22 cellular contexts compared by ENCODE assay signal in the genomic region with DNA sequence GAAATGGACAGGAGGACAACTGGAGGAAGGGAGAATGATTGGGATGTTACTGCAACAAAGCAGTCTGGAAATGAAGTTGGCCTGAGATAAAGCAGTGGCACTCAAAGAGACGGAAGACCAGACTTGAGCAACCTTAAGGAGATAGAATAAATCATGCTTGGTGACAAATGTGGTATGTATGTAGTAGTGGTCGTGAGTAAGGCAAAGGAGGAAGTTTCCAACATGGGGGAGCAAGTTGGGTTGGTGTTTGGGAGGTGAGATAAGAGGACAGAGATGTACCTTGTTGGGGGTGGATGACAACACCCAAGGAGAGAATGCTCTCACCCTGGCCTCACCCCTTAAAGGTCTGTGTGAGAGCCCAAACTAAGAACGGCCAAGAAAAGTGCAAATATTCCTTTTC.
DNase-seq lines count a peak whose midpoint lies in the region; ATAC-seq, FAIRE-seq and TF ChIP-seq lines count a peak whose summit lies in the region.
"Had no signal": no experiment of that assay in that cellular context is flagged by ENCODE, and none has a peak within 500 bp of the region (broad histone marks: within the 10 kb centered on the region; RNA-seq: fewer than 3 reads in every experiment).

No MANE protein-coding gene starts in this region.

- H3K9me1 ChIP-seq in K562 (ENCODE audit: control insufficient read depth, insufficient read depth, low read length): no peaks in the 10 kb centered on the region

- no peak for TF ChIP-seq RAD21 in K562 (CRISPR knock-in tag; conservative IDR thresholded peaks at IDR 0.05 in 1 of 2, IDR thresholded peaks at IDR 0.05 in 1 of 2)

- POLR2A ChIA-PET in K562 (lab: Yijun Ruan, JAX): no interaction called here

- whole genome bisulfite sequencing in K562 (ENCODE audit: insufficient coverage, low coverage, missing lambda C conversion rate): 0% methylated on average over 3 of the region's 3 CpGs

- H3K4me3 ChIP-seq in NB4 (ENCODE audit: low read depth, low read length) (no peak overlapping the region), K562 (no peak overlapping the region)
- H3K4me3 ChIP-seq: GM12878, HAP-1 had no signal

- intact Hi-C loops in K562 (cut with micrococcal nuclease): no loop called here

- H3K36me3 ChIP-seq in K562 (ENCODE audit: control insufficient read depth, insufficient read depth, low read length): no peaks in the 10 kb centered on the region
- H3K36me3 ChIP-seq: BE2C, HAP-1 had no signal

- H3K79me2 ChIP-seq in K562 (ENCODE audit: control insufficient read depth, insufficient read depth, low read length): no peaks in the 10 kb centered on the region

- no peaks in the 10 kb centered on the region for H3K27me3 ChIP-seq in K562 (ENCODE audit: control insufficient read depth in 2 of 2, insufficient read depth in 2 of 2, low read length in 2 of 2)
- H3K27me3 ChIP-seq: BE2C had no signal

- H3K4me1 Mint-ChIP-seq in mesothelial cell of epicardium: peaks cover 21% of the 10 kb centered on the region

- FAIRE-seq in K562 (lab: Jason Lieb, UNC): peak; percentile 65
- FAIRE-seq: A204.1, GM12878 had no signal

- no peak overlapping the region for H3K9ac ChIP-seq in K562 (ENCODE audit: insufficient read depth in 1 of 2, low read depth in 2 of 2, low read length in 2 of 2)
- H3K9ac ChIP-seq: SK-N-SH had no signal

- peaks cover 8% of the 10 kb centered on the region for H3K36me3 Mint-ChIP-seq in mesothelial cell of epicardium

- TF ChIP-seq CTCF in NB4 (IDR thresholded peaks at IDR 0.05; ENCODE audit: low read depth, low read length) (no peak), K562 (IDR thresholded peaks at IDR 0.05 in 2 of 3, conservative IDR thresholded peaks at IDR 0.05 in 1 of 3; ENCODE audit: insufficient read depth in 2 of 3, low read depth in 1 of 3, low read length in 3 of 3) (no peak), mesothelial cell of epicardium (IDR thresholded peaks at IDR 0.05; ENCODE audit: unreplicated experiment) (no peak)

- H3K9me3 Mint-ChIP-seq in mesothelial cell of epicardium: peaks cover 9% of the 10 kb centered on the region

- H3K4me2 ChIP-seq in K562 (ENCODE audit: insufficient read depth, low read length): no peak overlapping the region
- H3K4me2 ChIP-seq: SK-N-SH had no signal

- DNase-seq in ELR (ENCODE audit: low read depth): peak; percentile 28
- DNase-seq in NB4 (ENCODE audit: low read depth): peak; percentile 3
- DNase-seq in K562 (ENCODE audit: extremely low read depth in 1 of 4, low spot score in 3 of 4): peak in 2 of 4 experiments; percentile 14 to 50
- DNase-seq in mesothelial cell of epicardium (ENCODE audit: low spot score in 2 of 2, unreplicated experiment in 2 of 2): no peak
- DNase-seq in activated CD4-positive, CD25-positive, alpha-beta regulatory T cell (lab: John Stamatoyannopoulos, UW): no peak
- DNase-seq in AG08395 (ENCODE audit: low spot score): no peak
- DNase-seq in NCI-H1092 treated with DMSO at 0.1 percent for 48 hours (lab: John Stamatoyannopoulos, UW): no peak
- DNase-seq in NCI-H446 treated with DMSO at 0.1 percent for 48 hours (lab: John Stamatoyannopoulos, UW): no peak
- DNase-seq: BE2C; MV-4-11; NCI-H1417; NCI-H187 treated with DMSO at 0.1 percent for 48 hours; NCI-H2107; NCI-H524; NCI-H774; NK-92 treated with Interleukin-12 subunit alpha and Interleukin-12 subunit beta, amount 100 ng/mL, for 24 hours; SIG-M5; SK-N-SH had no signal

- H2AFZ ChIP-seq in K562 (ENCODE audit: low read depth, low read length): no peak overlapping the region

- H4K20me1 ChIP-seq in K562 (replicated peaks; ENCODE audit: control insufficient read depth, insufficient read depth, low read length): no peaks in the 10 kb centered on the region

- H3K9me3 ChIP-seq in K562 (replicated peaks; ENCODE audit: control insufficient read depth, insufficient read depth, low read depth, low read length): no peaks in the 10 kb centered on the region
- H3K9me3 ChIP-seq: BE2C, HAP-1, SK-N-SH had no signal

- TF ChIP-seq POLR2A in NB4 (IDR thresholded peaks at IDR 0.05; ENCODE audit: extremely low read depth, insufficient read length) (no peak), K562 (conservative IDR thresholded peaks at IDR 0.05) (no peak)

- H3K4me3 Mint-ChIP-seq in mesothelial cell of epicardium: no peak overlapping the region

- peaks cover 0 to 4% of the 10 kb centered on the region in 2 experiments; a peak in 2 of 5 replicates for H3K4me1 ChIP-seq in K562 (replicated peaks in 1 of 2; ENCODE audit: control insufficient read depth in 2 of 2, insufficient read depth in 2 of 2, low read length in 2 of 2)
- H3K4me1 ChIP-seq: BE2C, HAP-1 had no signal

- in situ Hi-C loops in K562 (cut with MboI): no loop called here

- H3K27me3 Mint-ChIP-seq in mesothelial cell of epicardium (ENCODE audit: low read depth): no peaks in the 10 kb centered on the region

- CTCF ChIA-PET in K562 (lab: Yijun Ruan, JAX; ENCODE audit: low intra/inter-chr PET ratio): no interaction called here

- no peak for TF ChIP-seq EP300 in K562 (IDR thresholded peaks at IDR 0.05; ENCODE audit: low read length)

- H3K27ac Mint-ChIP-seq in mesothelial cell of epicardium: peak overlapping the region; percentile 1

- peak; percentile 59; the same call in 2 of the 3 replicates for ATAC-seq in K562
- ATAC-seq: GM12878, Panc1 had no signal

- H3K27ac ChIP-seq in K562 (ENCODE audit: extremely low read depth, low read depth, low read length): no peak overlapping the region

- no TSS peak for BruUV-seq in K562 (replicated peaks; lab: Mats Ljungman, UMichigan)

TF ChIP-seq in K562, 482 proteins besides CTCF, POLR2A, EP300 and RAD21 (continues in another document):
- TF ChIP-seq, protein P1, sequence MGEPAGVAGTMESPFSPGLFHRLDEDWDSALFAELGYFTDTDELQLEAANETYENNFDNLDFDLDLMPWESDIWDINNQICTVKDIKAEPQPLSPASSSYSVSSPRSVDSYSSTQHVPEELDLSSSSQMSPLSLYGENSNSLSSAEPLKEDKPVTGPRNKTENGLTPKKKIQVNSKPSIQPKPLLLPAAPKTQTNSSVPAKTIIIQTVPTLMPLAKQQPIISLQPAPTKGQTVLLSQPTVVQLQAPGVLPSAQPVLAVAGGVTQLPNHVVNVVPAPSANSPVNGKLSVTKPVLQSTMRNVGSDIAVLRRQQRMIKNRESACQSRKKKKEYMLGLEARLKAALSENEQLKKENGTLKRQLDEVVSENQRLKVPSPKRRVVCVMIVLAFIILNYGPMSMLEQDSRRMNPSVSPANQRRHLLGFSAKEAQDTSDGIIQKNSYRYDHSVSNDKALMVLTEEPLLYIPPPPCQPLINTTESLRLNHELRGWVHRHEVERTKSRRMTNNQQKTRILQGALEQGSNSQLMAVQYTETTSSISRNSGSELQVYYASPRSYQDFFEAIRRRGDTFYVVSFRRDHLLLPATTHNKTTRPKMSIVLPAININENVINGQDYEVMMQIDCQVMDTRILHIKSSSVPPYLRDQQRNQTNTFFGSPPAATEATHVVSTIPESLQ (CRISPR knock-in tag; IDR thresholded peaks at IDR 0.05): no peak
- TF ChIP-seq MAFG (tag; conservative IDR thresholded peaks at IDR 0.05) (no peak), TCF3 (CRISPR knock-in tag; IDR thresholded peaks at IDR 0.05) (peak; percentile 44; the same call in 1 of the 2 replicates), MEF2D (tag; conservative IDR thresholded peaks at IDR 0.05; ENCODE audit: low read depth) (no peak), FOXA1 (IDR thresholded peaks at IDR 0.05; ENCODE audit: borderline replicate concordance) (no peak), ZNF3 (CRISPR knock-in tag; IDR thresholded peaks at IDR 0.05) (no peak), ARID1B (IDR thresholded peaks at IDR 0.05) (peak; percentile 55; the same call in 1 of the 2 replicates)
- TF ChIP-seq, protein P2, sequence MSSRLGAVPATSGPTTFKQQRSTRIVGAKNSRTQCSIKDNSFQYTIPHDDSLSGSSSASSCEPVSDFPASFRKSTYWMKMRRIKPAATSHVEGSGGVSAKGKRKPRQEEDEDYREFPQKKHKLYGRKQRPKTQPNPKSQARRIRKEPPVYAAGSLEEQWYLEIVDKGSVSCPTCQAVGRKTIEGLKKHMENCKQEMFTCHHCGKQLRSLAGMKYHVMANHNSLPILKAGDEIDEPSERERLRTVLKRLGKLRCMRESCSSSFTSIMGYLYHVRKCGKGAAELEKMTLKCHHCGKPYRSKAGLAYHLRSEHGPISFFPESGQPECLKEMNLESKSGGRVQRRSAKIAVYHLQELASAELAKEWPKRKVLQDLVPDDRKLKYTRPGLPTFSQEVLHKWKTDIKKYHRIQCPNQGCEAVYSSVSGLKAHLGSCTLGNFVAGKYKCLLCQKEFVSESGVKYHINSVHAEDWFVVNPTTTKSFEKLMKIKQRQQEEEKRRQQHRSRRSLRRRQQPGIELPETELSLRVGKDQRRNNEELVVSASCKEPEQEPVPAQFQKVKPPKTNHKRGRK (tag; IDR thresholded peaks at IDR 0.05): no peak
- TF ChIP-seq, protein P3, sequence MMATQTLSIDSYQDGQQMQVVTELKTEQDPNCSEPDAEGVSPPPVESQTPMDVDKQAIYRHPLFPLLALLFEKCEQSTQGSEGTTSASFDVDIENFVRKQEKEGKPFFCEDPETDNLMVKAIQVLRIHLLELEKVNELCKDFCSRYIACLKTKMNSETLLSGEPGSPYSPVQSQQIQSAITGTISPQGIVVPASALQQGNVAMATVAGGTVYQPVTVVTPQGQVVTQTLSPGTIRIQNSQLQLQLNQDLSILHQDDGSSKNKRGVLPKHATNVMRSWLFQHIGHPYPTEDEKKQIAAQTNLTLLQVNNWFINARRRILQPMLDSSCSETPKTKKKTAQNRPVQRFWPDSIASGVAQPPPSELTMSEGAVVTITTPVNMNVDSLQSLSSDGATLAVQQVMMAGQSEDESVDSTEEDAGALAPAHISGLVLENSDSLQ (IDR thresholded peaks at IDR 0.05): peak; percentile 65
- TF ChIP-seq, protein P4, sequence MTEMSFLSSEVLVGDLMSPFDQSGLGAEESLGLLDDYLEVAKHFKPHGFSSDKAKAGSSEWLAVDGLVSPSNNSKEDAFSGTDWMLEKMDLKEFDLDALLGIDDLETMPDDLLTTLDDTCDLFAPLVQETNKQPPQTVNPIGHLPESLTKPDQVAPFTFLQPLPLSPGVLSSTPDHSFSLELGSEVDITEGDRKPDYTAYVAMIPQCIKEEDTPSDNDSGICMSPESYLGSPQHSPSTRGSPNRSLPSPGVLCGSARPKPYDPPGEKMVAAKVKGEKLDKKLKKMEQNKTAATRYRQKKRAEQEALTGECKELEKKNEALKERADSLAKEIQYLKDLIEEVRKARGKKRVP (CRISPR knock-in tag; IDR thresholded peaks at IDR 0.05): no peak

Comparison
In these comparisons a context has a peak if more than half of its experiments do, and no peak if none do; other contexts are left out.
1. DNase-seq: peak in ELR (single experiment) and NB4 (single experiment); none in mesothelial cell of epicardium (0 of 2), activated CD4-positive, CD25-positive, alpha-beta regulatory T cell (0 of 4), AG08395 (single experiment), NCI-H1092 treated with DMSO at 0.1 percent for 48 hours (single experiment) and NCI-H446 treated with DMSO at 0.1 percent for 48 hours (single experiment).